27 cellular contexts compared by ENCODE assay signal in genomic region chr1:184376359-184376758, GRCh38.
"Had no signal": no experiment of that assay in that cellular context is flagged by ENCODE, and none has a peak within 500 bp of the region (broad histone marks: within the 10 kb centered on the region; RNA-seq: fewer than 3 reads in every experiment).

No MANE protein-coding gene starts in this region.

- H3K27me3 ChIP-seq: hepatocyte, neural progenitor cell, upper lobe of left lung, uterus had no signal

- H3K4me1 Mint-ChIP-seq: neural progenitor cell; stimulated activated memory B cell treated with anti-CD40 and anti-IgM and Interleukin-4, amounts not matched to agents 10 μg/mL and 1 μg/mL and 100 μg/mL, for 72 hours had no signal

- H3K9me3 ChIP-seq: psoas muscle, spleen, tibial artery, upper lobe of left lung, uterus had no signal

- H3K27ac ChIP-seq: coronary artery, dorsolateral prefrontal cortex, hepatocyte, neural progenitor cell, psoas muscle, spleen, tibial artery, upper lobe of left lung, uterus had no signal

- H3K4me3 Mint-ChIP-seq: natural killer cell treated with Interleukin-12 subunit alpha and Interleukin-12 subunit beta and Interleukin-15 and Interleukin-18, amount 100 ng/mL, for 72 hours; neural progenitor cell; stimulated activated memory B cell treated with anti-CD40 and anti-IgM and Interleukin-4, amounts not matched to agents 10 μg/mL and 1 μg/mL and 100 μg/mL, for 72 hours; stimulated activated naive CD8-positive, alpha-beta T cell treated with anti-CD3 and anti-CD28 coated beads, Interleukin-15, Interleukin-2, amounts not matched to agents 100 ng/mL and 50 ng/mL, for 24 hours had no signal

- H3K4me3 ChIP-seq: coronary artery, dorsolateral prefrontal cortex, hepatocyte, lung, neural progenitor cell, psoas muscle, spleen, tibial artery, upper lobe of left lung, uterus had no signal

- H3K4me1 ChIP-seq: spleen, tibial artery, uterus had no signal

- H3K36me3 ChIP-seq: neural progenitor cell, spleen, tibial artery, upper lobe of left lung, uterus had no signal

- ATAC-seq: esophagus mucosa; left colon; left ventricle myocardium superior; natural killer cell treated with Interleukin-12 subunit alpha and Interleukin-12 subunit beta and Interleukin-15 and Interleukin-18, amount 100 ng/mL, for 72 hours; psoas muscle; sciatic nerve; stimulated activated memory B cell treated with anti-CD40 and anti-IgM and Interleukin-4, amounts not matched to agents 10 μg/mL and 1 μg/mL and 100 μg/mL, for 72 hours had no signal

- DNase-seq: dorsolateral prefrontal cortex; effector CD8-positive, alpha-beta T cell; foreskin melanocyte; head of caudate nucleus; kidney; left colon; left ventricle myocardium superior; mesenchymal stem cell; midbrain; psoas muscle; retina; spleen; stimulated activated CD4-positive, alpha-beta T cell treated with anti-CD3 and anti-CD28 coated beads, Interleukin-15, amount 100 ng/mL, for 24 hours; stimulated activated CD4-positive, alpha-beta T cell treated with anti-CD3 and anti-CD28 coated beads, Interleukin-1b, Interleukin-23, amount 100 ng/mL, for 48 hours; stimulated activated CD4-positive, alpha-beta T cell treated with anti-CD3 and anti-CD28 coated beads, Interleukin-4, amount 100 ng/mL, for 24 hours; tibial artery; upper lobe of left lung; uterus had no signal

- H3K79me2 ChIP-seq: hepatocyte had no signal

- H3K36me3 Mint-ChIP-seq: natural killer cell treated with Interleukin-12 subunit alpha and Interleukin-12 subunit beta and Interleukin-15 and Interleukin-18, amount 100 ng/mL, for 72 hours; neural progenitor cell; stimulated activated memory B cell treated with anti-CD40 and anti-IgM and Interleukin-4, amounts not matched to agents 10 μg/mL and 1 μg/mL and 100 μg/mL, for 72 hours had no signal

- H3K4me2 ChIP-seq: hepatocyte, neural progenitor cell had no signal

- H3K9me3 Mint-ChIP-seq: natural killer cell treated with Interleukin-12 subunit alpha and Interleukin-12 subunit beta and Interleukin-15 and Interleukin-18, amount 100 ng/mL, for 72 hours; neural progenitor cell; stimulated activated memory B cell treated with anti-CD40 and anti-IgM and Interleukin-4, amounts not matched to agents 10 μg/mL and 1 μg/mL and 100 μg/mL, for 72 hours; stimulated activated naive CD8-positive, alpha-beta T cell treated with anti-CD3 and anti-CD28 coated beads, Interleukin-15, Interleukin-2, amounts not matched to agents 100 ng/mL and 50 ng/mL, for 24 hours had no signal

- H2AFZ ChIP-seq: hepatocyte, neural progenitor cell had no signal

- H3K27ac Mint-ChIP-seq: natural killer cell treated with Interleukin-12 subunit alpha and Interleukin-12 subunit beta and Interleukin-15 and Interleukin-18, amount 100 ng/mL, for 72 hours; neural progenitor cell; stimulated activated memory B cell treated with anti-CD40 and anti-IgM and Interleukin-4, amounts not matched to agents 10 μg/mL and 1 μg/mL and 100 μg/mL, for 72 hours; stimulated activated naive CD8-positive, alpha-beta T cell treated with anti-CD3 and anti-CD28 coated beads, Interleukin-15, Interleukin-2, amounts not matched to agents 100 ng/mL and 50 ng/mL, for 24 hours had no signal
